23 cellular contexts compared by ENCODE assay signal in genomic region chr15:101534376-101534970, GRCh38.
"Had no signal": no experiment of that assay in that cellular context is flagged by ENCODE, and none has a peak within 500 bp of the region (broad histone marks: within the 10 kb centered on the region; RNA-seq: fewer than 3 reads in every experiment).

No MANE protein-coding gene starts in this region.

- H3K36me3 Mint-ChIP-seq: activated CD4-positive, alpha-beta memory T cell treated with anti-CD3 and anti-CD28 coated beads for 36 hours; activated naive CD8-positive, alpha-beta T cell; memory B cell; naive B cell; WTC11 had no signal

- H3K4me1 ChIP-seq: foreskin keratinocyte, left lung, suprapubic skin had no signal

- H3K36me3 ChIP-seq: left lung, suprapubic skin, transverse colon had no signal

- H3K27ac ChIP-seq: epithelial cell of prostate, foreskin keratinocyte, left lung, skin epidermis, suprapubic skin, transverse colon had no signal

- H3K9me3 Mint-ChIP-seq: activated CD4-positive, alpha-beta memory T cell treated with anti-CD3 and anti-CD28 coated beads for 36 hours; endodermal cell; stimulated activated naive CD8-positive, alpha-beta T cell treated with anti-CD3 and anti-CD28 coated beads, Interleukin-15, amount 100 ng/mL, for 72 hours; WTC11 had no signal

- H3K4me3 Mint-ChIP-seq: activated CD4-positive, alpha-beta memory T cell treated with anti-CD3 and anti-CD28 coated beads for 36 hours; activated naive CD8-positive, alpha-beta T cell; endodermal cell; memory B cell; naive B cell; stimulated activated naive CD8-positive, alpha-beta T cell treated with anti-CD3 and anti-CD28 coated beads, Interleukin-15, amount 100 ng/mL, for 72 hours; WTC11 had no signal

- H3K27me3 Mint-ChIP-seq: activated CD4-positive, alpha-beta memory T cell treated with anti-CD3 and anti-CD28 coated beads for 36 hours had no signal

- DNase-seq: activated CD4-positive, alpha-beta memory T cell treated with anti-CD3 and anti-CD28 coated beads for 36 hours; activated CD4-positive, alpha-beta T cell treated with anti-CD3 and anti-CD28 coated beads for 4 hours; activated effector memory CD4-positive, alpha-beta T cell treated with anti-CD3 and anti-CD28 coated beads, Interleukin-2, amount 50 U/mL, for 16 hours; activated T-cell treated with anti-CD3 and anti-CD28 coated beads, Interleukin-2, amount 50 U/mL, for 48 hours; dermis blood vessel endothelial cell; foreskin keratinocyte; hippocampal formation; left lung; naive B cell; stimulated activated CD4-positive, alpha-beta T cell treated with anti-CD3 and anti-CD28 coated beads, Interleukin-15, amount 100 ng/mL, for 24 hours; stimulated activated CD4-positive, alpha-beta T cell treated with anti-CD3 and anti-CD28 coated beads, Interleukin-2, amount 100 ng/mL, for 48 hours; stimulated activated naive CD8-positive, alpha-beta T cell treated with anti-CD3 and anti-CD28 coated beads, Interleukin-15, amount 100 ng/mL, for 72 hours; transverse colon had no signal

- H3K4me1 Mint-ChIP-seq: memory B cell; naive B cell; stimulated activated naive CD8-positive, alpha-beta T cell treated with anti-CD3 and anti-CD28 coated beads, Interleukin-15, amount 100 ng/mL, for 72 hours had no signal

- FAIRE-seq: bronchial epithelial cell, islet of Langerhans had no signal

- H3K4me3 ChIP-seq: left lung, mucosa of descending colon, skin epidermis, suprapubic skin, transverse colon had no signal

- H3K9me3 ChIP-seq: left lung, mucosa of descending colon, suprapubic skin, transverse colon had no signal

- H3K27ac Mint-ChIP-seq: activated CD4-positive, alpha-beta memory T cell treated with anti-CD3 and anti-CD28 coated beads for 36 hours; activated naive CD8-positive, alpha-beta T cell; endodermal cell; memory B cell; stimulated activated naive CD8-positive, alpha-beta T cell treated with anti-CD3 and anti-CD28 coated beads, Interleukin-15, amount 100 ng/mL, for 72 hours; WTC11 had no signal

- ATAC-seq: foreskin keratinocyte; left lung; mucosa of descending colon; stimulated activated naive CD8-positive, alpha-beta T cell treated with anti-CD3 and anti-CD28 coated beads, Interleukin-15, amount 100 ng/mL, for 72 hours; WTC11 had no signal

- H3K27me3 ChIP-seq: left lung, transverse colon had no signal
